In genomic region chr17:7394452-7395191, GRCh38 we compare ENCODE assay signal across 8 cellular contexts. TPM values are rescaled to one million over a fixed set of nuclear protein-coding genes. Genes with fewer than 3 reads are reported as not detected.
A peak's percentile ranks its signal among the peaks of the same experiment; 100 is the strongest.
DNase-seq lines count a peak whose midpoint lies in the region; ATAC-seq and TF ChIP-seq lines count a peak whose summit lies in the region.

PLSCR3 (minus strand) TSS chr17:7394525; CDS start chr17:7394110, 415 bp downstream.

- CTCF ChIA-PET in CD4-positive, alpha-beta T cell (lab: Charles Lee), result interaction anchor here (0.9 to 1.8 kb wide), 5 partner anchors 9 to 42 kb away, joined by 4 to 10 read pairs (median 6); partner anchors contain the start of gene TMEM256

- H3K9me3 Mint-ChIP-seq in CD4-positive, alpha-beta T cell, result no peaks in the 10 kb centered on the region

- peaks cover 40% of the 10 kb centered on the region for H3K36me3 Mint-ChIP-seq in CD4-positive, alpha-beta T cell (ENCODE audit: low read depth)

- H3K9me3 ChIP-seq in CD4-positive, alpha-beta T cell (ENCODE audit: control insufficient read depth, low read length), result no peaks in the 10 kb centered on the region

- peak within 1 kb of the TSS; percentile 94 for H3K27ac Mint-ChIP-seq in CD4-positive, alpha-beta T cell

- TF ChIP-seq CTCF in CD4-positive, alpha-beta T cell (IDR thresholded peaks at IDR 0.05), result peak; percentile 20

- intact Hi-C loops in CD4-positive, alpha-beta T cell (cut with DNase I, micrococcal nuclease), result loop anchor here (1.0 to 5.0 kb wide), 4 partner anchors 10 to 93 kb away; partner anchors contain the start of gene TMEM256 (in 2 of the 2)

- H3K27me3 Mint-ChIP-seq in CD4-positive, alpha-beta T cell, result no peaks in the 10 kb centered on the region

- DNase-seq in CD4-positive, alpha-beta T cell, result peak; percentile 56 to 85 (median 78)
- DNase-seq in HK-2 (ENCODE audit: unreplicated experiment) (peak; percentile 88), OCI-M1 (lab: John Stamatoyannopoulos, UW) (peak; percentile 90), activated T-cell treated with anti-CD3 and anti-CD28 coated beads for 48 hours (ENCODE audit: low read depth) (peak; percentile 88), epithelial cell of prostate (ENCODE audit: low read depth, low spot score) (no peak), mucosa of gallbladder (ENCODE audit: low spot score) (peak; percentile 87)
- peak; percentile 60 to 65 for DNase-seq in stimulated activated CD8-positive, alpha-beta memory T cell treated with anti-CD3 and anti-CD28 coated beads, Interleukin-4, amount 100 ng/mL, for 1 hour (ENCODE audit: low read depth in 2 of 2, low spot score in 1 of 2)

- H3K4me1 Mint-ChIP-seq in CD4-positive, alpha-beta T cell (ENCODE audit: low read depth), result peaks cover 37% of the 10 kb centered on the region

- H3K27me3 ChIP-seq in CD4-positive, alpha-beta T cell (ENCODE audit: control insufficient read depth, insufficient read depth, low read length), result no peaks in the 10 kb centered on the region

- peak; percentile 87 for ATAC-seq in CD4-positive, alpha-beta T cell (ENCODE audit: poor library complexity)
- peak; percentile 78 for ATAC-seq in GM19372 (IDR thresholded peaks at IDR 0.05; ENCODE audit: low read depth, unreplicated experiment)

- H3K4me3 Mint-ChIP-seq in CD4-positive, alpha-beta T cell, result peak within 1 kb of the TSS; percentile 96

- H3K27ac ChIP-seq in CD4-positive, alpha-beta T cell (ENCODE audit: low read depth, low read length), result peak within 1 kb of the TSS; percentile 79
- peak within 1 kb of the TSS; percentile 87 for H3K27ac ChIP-seq in epithelial cell of prostate

- POLR2A ChIA-PET in CD4-positive, alpha-beta T cell (lab: Charles Lee), result interaction anchor here (0.8 to 2.9 kb wide), 7 partner anchors 9 to 293 kb away, joined by 3 to 31 read pairs (median 6); partner anchors contain the start of genes ACAP1, CHRNB1, TMEM102 and TMEM256

RNA-seq across cellular contexts. Expression of gene PLSCR3, which starts in this region (rescaled TPM):
- total RNA-seq in CD4-positive, alpha-beta T cell, result 10 to 100 TPM; 66.3 to 70.3 TPM
- total RNA-seq in mucosa of gallbladder, result 39.7 TPM
